11 cellular contexts compared by ENCODE assay signal in genomic region chr5:173291722-173292658, GRCh38. TPM values are rescaled to one million over a fixed set of nuclear protein-coding genes. Genes with fewer than 3 reads are reported as not detected.
A peak's percentile ranks its signal among the peaks of the same experiment; 100 is the strongest.
DNase-seq lines count a peak whose midpoint lies in the region; ATAC-seq and TF ChIP-seq lines count a peak whose summit lies in the region.
"Had no signal": no experiment of that assay in that cellular context is flagged by ENCODE, and none has a peak within 500 bp of the region (broad histone marks: within the 10 kb centered on the region; RNA-seq: fewer than 3 reads in every experiment).

No MANE protein-coding gene starts in this region.

- no peaks in the 10 kb centered on the region for H3K36me3 ChIP-seq in GM23248 (ENCODE audit: low read depth)

- no peak overlapping the region for H3K4me3 Mint-ChIP-seq in activated CD8-positive, alpha-beta T cell treated with anti-CD3 and anti-CD28 coated beads, Interleukin-2, amount 10 ng/mL, durations not matched to agents 7 days and 5 days

- H3F3A ChIP-seq in GM23248 (ENCODE audit: insufficient read depth): no peaks in the 10 kb centered on the region

- H3K4me1 ChIP-seq in GM23248 (ENCODE audit: insufficient read depth): peaks cover 10% of the 10 kb centered on the region; the same call in 1 of the 2 replicates

- DNase-seq in COR-L47 (lab: John Stamatoyannopoulos, UW) (peak; percentile 10), GM23248 (peak; percentile 38), RWPE1 (ENCODE audit: low spot score) (peak; percentile 88), glomerular visceral epithelial cell (ENCODE audit: extremely low spot score) (peak; percentile 38), CD1c-positive myeloid dendritic cell (ENCODE audit: extremely low spot score) (no peak)
- no peak for DNase-seq in activated CD8-positive, alpha-beta T cell treated with anti-CD3 and anti-CD28 coated beads, Interleukin-2, amount 10 ng/mL, durations not matched to agents 7 days and 5 days
- no peak for DNase-seq in stimulated activated CD4-positive, alpha-beta T cell treated with anti-CD3 and anti-CD28 coated beads, Interleukin-4, amount 100 ng/mL, for 24 hours
- DNase-seq: body of pancreas, head of caudate nucleus, NCI-H1436 treated with DMSO at 0.1 percent for 48 hours had no signal

- no peaks in the 10 kb centered on the region for H3K27me3 ChIP-seq in GM23248 (replicated peaks; ENCODE audit: insufficient read depth)
- H3K27me3 ChIP-seq: body of pancreas had no signal

- no peak for TF ChIP-seq CTCF in RWPE1 (conservative IDR thresholded peaks at IDR 0.05; ENCODE audit: low read depth)

- in situ Hi-C loops in GM23248 (cut with MboI): loop anchor here (5.0 to 25.0 kb wide), 3 partner anchors 40 to 305 kb away; partner anchors contain the start of gene ATP6V0E1

- H3K9me3 ChIP-seq in GM23248 (ENCODE audit: low read depth): no peaks in the 10 kb centered on the region
- H3K9me3 ChIP-seq: body of pancreas had no signal

- no peaks in the 10 kb centered on the region for H3K9me3 Mint-ChIP-seq in activated CD8-positive, alpha-beta T cell treated with anti-CD3 and anti-CD28 coated beads, Interleukin-2, amount 10 ng/mL, durations not matched to agents 7 days and 5 days (ENCODE audit: insufficient read depth)

- H3K4me3 ChIP-seq in GM23248: no peak overlapping the region
- H3K4me3 ChIP-seq: body of pancreas had no signal

- H3K79me2 ChIP-seq in GM23248 (ENCODE audit: insufficient read depth): no peaks in the 10 kb centered on the region

- no peak for ATAC-seq in HG02981 (IDR thresholded peaks at IDR 0.05; ENCODE audit: unreplicated experiment)
- no peak for ATAC-seq in activated CD8-positive, alpha-beta T cell treated with anti-CD3 and anti-CD28 coated beads, Interleukin-2, amount 10 ng/mL, durations not matched to agents 7 days and 5 days
- ATAC-seq: body of pancreas had no signal

- CTCF ChIA-PET in RWPE1 (lab: Yijun Ruan, JAX): interaction anchor here (0.6 to 6.6 kb wide), 10 partner anchors 8 to 1020 kb away, joined by 3 to 69 read pairs (median 4); partner anchors contain the start of gene STC2
- CTCF ChIA-PET in activated CD8-positive, alpha-beta T cell treated with anti-CD3 and anti-CD28 coated beads, Interleukin-2, amount 10 ng/mL, durations not matched to agents 7 days and 5 days (lab: Charles Lee): interaction anchor here (1.4 to 6.5 kb wide), 4 partner anchors 11 to 90 kb away, joined by 3 to 155 read pairs (median 15); partner anchors contain the start of gene STC2

- POLR2A ChIA-PET in RWPE1 (lab: Yijun Ruan, JAX; ENCODE audit: low non-redundant PET): no interaction called here
- POLR2A ChIA-PET in activated CD8-positive, alpha-beta T cell treated with anti-CD3 and anti-CD28 coated beads, Interleukin-2, amount 10 ng/mL, durations not matched to agents 7 days and 5 days (lab: Charles Lee): no interaction called here

- peak overlapping the region; percentile 62 for H2AFZ ChIP-seq in GM23248

- no peak overlapping the region for H3K27ac Mint-ChIP-seq in activated CD8-positive, alpha-beta T cell treated with anti-CD3 and anti-CD28 coated beads, Interleukin-2, amount 10 ng/mL, durations not matched to agents 7 days and 5 days

- H3K36me3 Mint-ChIP-seq in activated CD8-positive, alpha-beta T cell treated with anti-CD3 and anti-CD28 coated beads, Interleukin-2, amount 10 ng/mL, durations not matched to agents 7 days and 5 days (ENCODE audit: low read depth): no peaks in the 10 kb centered on the region

- H3K27me3 Mint-ChIP-seq in activated CD8-positive, alpha-beta T cell treated with anti-CD3 and anti-CD28 coated beads, Interleukin-2, amount 10 ng/mL, durations not matched to agents 7 days and 5 days (ENCODE audit: low read depth): peaks cover 45% of the 10 kb centered on the region

- peaks cover 27% of the 10 kb centered on the region for H3K4me1 Mint-ChIP-seq in activated CD8-positive, alpha-beta T cell treated with anti-CD3 and anti-CD28 coated beads, Interleukin-2, amount 10 ng/mL, durations not matched to agents 7 days and 5 days (ENCODE audit: low read depth)

- no peaks in the 10 kb centered on the region for H4K20me1 ChIP-seq in GM23248 (ENCODE audit: insufficient read depth)

- H3K9ac ChIP-seq in GM23248: no peak overlapping the region

- 86 to 94% methylated on average over 9 of the region's 9 CpGs for WGBS in GM23248 (ENCODE audit: low coverage in 1 of 2, low lambda C conversion rate in 2 of 2, missing lambda C conversion rate in 2 of 2), 2 experiments

- no peaks in the 10 kb centered on the region for H3K9me2 ChIP-seq in GM23248 (ENCODE audit: insufficient read depth)

- H3K4me2 ChIP-seq in GM23248 (ENCODE audit: unreplicated experiment): no peak overlapping the region

- H3K27ac ChIP-seq in GM23248 (no peak overlapping the region), RWPE1 (peak overlapping the region; percentile 71)
- H3K27ac ChIP-seq: body of pancreas had no signal

RNA-seq across cellular contexts. Expression of gene STC2, which starts 36.2 kb away (rescaled TPM):
- 281 and 330 TPM in 2 replicates for total RNA-seq in GM23248 (2014; rRNA removed; shearing (Covaris generic))
- 173 and 184 TPM in 2 replicates for polyA plus RNA-seq in GM23248 (2016; fragmentation: Nextera tagmentation; extraction: Ambion mirVana)
- total RNA-seq in activated CD8-positive, alpha-beta T cell treated with anti-CD3 and anti-CD28 coated beads, Interleukin-2, amount 10 ng/mL, durations not matched to agents 7 days and 5 days: 10 to 100 TPM; 14.8 to 16.6 TPM

RNA-seq across cellular contexts. Expression of gene NKX2-5, which starts 57.0 kb away (rescaled TPM):
- not detected in 2 replicates for total RNA-seq in GM23248 (2014; rRNA removed; shearing (Covaris generic))
- 0.11 TPM in 1 of 2 replicates, not detected in the other for polyA plus RNA-seq in GM23248 (2016; fragmentation: Nextera tagmentation; extraction: Ambion mirVana)
- not detected for total RNA-seq in activated CD8-positive, alpha-beta T cell treated with anti-CD3 and anti-CD28 coated beads, Interleukin-2, amount 10 ng/mL, durations not matched to agents 7 days and 5 days
- total RNA-seq: body of pancreas had no signal

Comparison
In these comparisons a context has a peak if more than half of its experiments do, and no peak if none do; other contexts are left out.
1. DNase-seq: peak in COR-L47 (single experiment), GM23248 (single experiment), RWPE1 (single experiment) and glomerular visceral epithelial cell (single experiment); none in CD1c-positive myeloid dendritic cell (single experiment), activated CD8-positive, alpha-beta T cell treated with anti-CD3 and anti-CD28 coated beads, Interleukin-2, amount 10 ng/mL, durations not matched to agents 7 days and 5 days (single experiment) and stimulated activated CD4-positive, alpha-beta T cell treated with anti-CD3 and anti-CD28 coated beads, Interleukin-4, amount 100 ng/mL, for 24 hours (single experiment).
2. RNA of gene STC2, which starts 36.2 kb away (total RNA-seq): 281 to 330 TPM in GM23248; 14.8 to 16.6 TPM in activated CD8-positive, alpha-beta T cell treated with anti-CD3 and anti-CD28 coated beads, Interleukin-2, amount 10 ng/mL, durations not matched to agents 7 days and 5 days; every median in the first group is over 10 times any median in the second.